In the genomic region with DNA sequence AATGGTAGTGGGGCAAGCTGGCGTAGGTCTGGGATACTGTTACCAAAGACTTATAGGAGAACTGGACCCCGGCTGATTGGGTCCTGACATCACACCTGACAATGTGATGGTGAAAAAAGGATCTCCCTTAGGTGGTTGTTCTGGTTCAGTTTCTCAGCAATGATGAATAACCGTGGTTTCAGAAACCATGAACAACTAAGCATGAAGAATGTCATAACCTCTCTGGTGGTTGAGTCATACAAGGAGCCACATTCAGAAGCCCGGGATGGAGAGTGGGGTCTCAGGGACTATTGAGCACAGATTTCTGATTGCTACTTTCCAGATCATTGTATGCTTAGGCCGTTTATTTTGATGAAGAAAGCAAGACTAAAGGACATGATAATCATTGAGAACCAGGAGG, we compare ENCODE assay signal across 1 cellular context.
A peak's percentile ranks its signal among the peaks of the same experiment; 100 is the strongest.
TF ChIP-seq lines count a peak whose summit lies in the region.

No MANE protein-coding gene starts in this region.

TF ChIP-seq in GM12878, 131 proteins besides CTCF, POLR2A, EP300 and RAD21 (continued from another document):
- TF ChIP-seq, protein P1, sequence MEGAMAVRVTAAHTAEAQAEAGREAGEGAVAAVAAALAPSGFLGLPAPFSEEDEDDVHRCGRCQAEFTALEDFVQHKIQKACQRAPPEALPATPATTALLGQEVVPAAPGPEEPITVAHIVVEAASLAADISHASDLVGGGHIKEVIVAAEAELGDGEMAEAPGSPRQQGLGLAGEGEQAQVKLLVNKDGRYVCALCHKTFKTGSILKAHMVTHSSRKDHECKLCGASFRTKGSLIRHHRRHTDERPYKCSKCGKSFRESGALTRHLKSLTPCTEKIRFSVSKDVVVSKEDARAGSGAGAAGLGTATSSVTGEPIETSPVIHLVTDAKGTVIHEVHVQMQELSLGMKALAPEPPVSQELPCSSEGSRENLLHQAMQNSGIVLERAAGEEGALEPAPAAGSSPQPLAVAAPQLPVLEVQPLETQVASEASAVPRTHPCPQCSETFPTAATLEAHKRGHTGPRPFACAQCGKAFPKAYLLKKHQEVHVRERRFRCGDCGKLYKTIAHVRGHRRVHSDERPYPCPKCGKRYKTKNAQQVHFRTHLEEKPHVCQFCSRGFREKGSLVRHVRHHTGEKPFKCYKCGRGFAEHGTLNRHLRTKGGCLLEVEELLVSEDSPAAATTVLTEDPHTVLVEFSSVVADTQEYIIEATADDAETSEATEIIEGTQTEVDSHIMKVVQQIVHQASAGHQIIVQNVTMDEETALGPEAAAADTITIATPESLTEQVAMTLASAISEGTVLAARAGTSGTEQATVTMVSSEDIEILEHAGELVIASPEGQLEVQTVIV (IDR thresholded peaks at IDR 0.05; ENCODE audit: borderline replicate concordance, partially characterized antibody) = no peak
- TF ChIP-seq ETV6 (conservative IDR thresholded peaks at IDR 0.05 in 1 of 2, IDR thresholded peaks at IDR 0.05 in 1 of 2; ENCODE audit: borderline replicate concordance in 1 of 2, low read depth in 1 of 2) (peak in 1 of 2 experiments; percentile 45; a peak in 1 of 4 replicates), IRF4 (IDR thresholded peaks at IDR 0.05; ENCODE audit: low read depth, low read length) (peak; percentile 92)
- TF ChIP-seq, protein P2, sequence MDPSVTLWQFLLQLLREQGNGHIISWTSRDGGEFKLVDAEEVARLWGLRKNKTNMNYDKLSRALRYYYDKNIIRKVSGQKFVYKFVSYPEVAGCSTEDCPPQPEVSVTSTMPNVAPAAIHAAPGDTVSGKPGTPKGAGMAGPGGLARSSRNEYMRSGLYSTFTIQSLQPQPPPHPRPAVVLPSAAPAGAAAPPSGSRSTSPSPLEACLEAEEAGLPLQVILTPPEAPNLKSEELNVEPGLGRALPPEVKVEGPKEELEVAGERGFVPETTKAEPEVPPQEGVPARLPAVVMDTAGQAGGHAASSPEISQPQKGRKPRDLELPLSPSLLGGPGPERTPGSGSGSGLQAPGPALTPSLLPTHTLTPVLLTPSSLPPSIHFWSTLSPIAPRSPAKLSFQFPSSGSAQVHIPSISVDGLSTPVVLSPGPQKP (IDR thresholded peaks at IDR 0.05; ENCODE audit: low read depth, low read length) = no peak
